12 cellular contexts compared by ENCODE assay signal in the genomic region with DNA sequence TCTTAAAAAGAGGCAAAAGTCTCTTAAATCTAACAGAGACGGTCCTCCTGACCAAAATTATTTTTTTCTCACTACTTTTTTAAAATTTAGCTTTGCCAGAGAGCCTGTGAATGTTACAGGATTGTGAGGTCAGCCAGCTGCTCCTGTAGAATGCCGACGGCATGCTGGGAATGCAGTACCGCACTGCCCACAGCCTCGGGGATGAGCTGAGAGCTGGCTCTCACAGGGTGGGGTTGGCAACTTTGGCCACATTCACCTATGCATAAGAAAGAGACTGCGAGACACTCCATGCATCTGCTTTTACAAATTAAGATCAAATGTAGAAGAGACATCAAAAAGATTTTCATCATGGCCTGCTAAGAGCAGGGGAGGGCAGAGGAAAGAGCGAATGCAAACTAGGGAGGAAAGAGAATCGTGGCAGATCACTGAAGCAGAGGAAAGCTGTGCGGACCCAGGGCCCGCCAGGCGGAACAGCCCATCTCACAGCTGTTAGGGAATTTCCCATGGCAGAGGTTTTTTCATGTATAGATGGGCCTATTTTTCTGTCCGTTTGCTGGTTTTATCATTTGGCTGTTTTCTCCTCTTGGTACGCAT. TPM values are rescaled to one million over a fixed set of nuclear protein-coding genes. Genes with fewer than 3 reads are reported as not detected.
DNase-seq lines count a peak whose midpoint lies in the region; ATAC-seq, FAIRE-seq and TF ChIP-seq lines count a peak whose summit lies in the region.
"Had no signal": no experiment of that assay in that cellular context is flagged by ENCODE, and none has a peak within 500 bp of the region (broad histone marks: within the 10 kb centered on the region; RNA-seq: fewer than 3 reads in every experiment).

No MANE protein-coding gene starts in this region.

- POLR2A ChIA-PET in HepG2 (lab: Yijun Ruan, JAX), result no interaction called here

- no peak overlapping the region for H2AFZ ChIP-seq in HepG2 (ENCODE audit: low read length)

- H3K9me3 ChIP-seq in HepG2 (ENCODE audit: low read length) (no peaks in the 10 kb centered on the region), right lobe of liver (no peaks in the 10 kb centered on the region)

- in situ Hi-C loops in HepG2 (cut with HindIII; ENCODE audit: extremely low pct_ligation_motif_present, low pct_unique_long_range_greater_than_20kb), result no loop called here

- no TSS peak for BruUV-seq in HepG2 (replicated peaks; lab: Mats Ljungman, UMichigan)

- no peaks in the 10 kb centered on the region for H3K36me3 ChIP-seq in HepG2 (replicated peaks in 1 of 2; ENCODE audit: control insufficient read depth in 1 of 2, insufficient read depth in 2 of 2, low read length in 2 of 2)
- no peaks in the 10 kb centered on the region for H3K36me3 ChIP-seq in right lobe of liver

- H3K79me2 ChIP-seq in HepG2 (ENCODE audit: insufficient read depth, low read length), result no peaks in the 10 kb centered on the region

- DNase-seq in GM12865 (ENCODE audit: low read depth), result peak; percentile 45
- DNase-seq in iPS-NIHi11 (ENCODE audit: low spot score), result peak; percentile 60
- no peak for DNase-seq in NCI-H446 (lab: John Stamatoyannopoulos, UW)
- DNase-seq in HepG2 (ENCODE audit: low spot score), result no peak
- DNase-seq in right lobe of liver, result no peak
- DNase-seq in hippocampal formation (lab: John Stamatoyannopoulos, UW), result no peak
- DNase-seq: mesenchymal stem cell; NCI-H1436 treated with DMSO at 0.1 percent for 48 hours; stimulated activated CD4-positive, alpha-beta T cell treated with anti-CD3 and anti-CD28 coated beads, Interleukin-2, amount 100 ng/mL, for 24 hours had no signal

- peak; percentile 56 for ATAC-seq in GM21360 (IDR thresholded peaks at IDR 0.05; ENCODE audit: unreplicated experiment)
- ATAC-seq in HG03442 (IDR thresholded peaks at IDR 0.05; ENCODE audit: unreplicated experiment), result peak; percentile 49
- ATAC-seq in HepG2, result no peak
- ATAC-seq in right lobe of liver, result no peak

- peaks cover 4 to 14% of the 10 kb centered on the region in 2 experiments; a peak in 4 of 5 replicates for H3K27me3 ChIP-seq in HepG2 (ENCODE audit: control insufficient read depth in 1 of 2, insufficient read depth in 2 of 2, low read length in 2 of 2)
- H3K27me3 ChIP-seq in right lobe of liver, result no peaks in the 10 kb centered on the region

- no peak overlapping the region for H3K9ac ChIP-seq in HepG2 (ENCODE audit: insufficient read depth, low read depth, low read length)

- no peak overlapping the region for H3K4me2 ChIP-seq in HepG2 (ENCODE audit: low read depth, low read length)

- WGBS in HepG2 (ENCODE audit: low lambda C conversion rate), result 25% methylated on average over 13 of the region's 13 CpGs
- WGBS in right lobe of liver (ENCODE audit: insufficient coverage, low coverage, low lambda C conversion rate, missing lambda C conversion rate), result 35% methylated on average over 13 of the region's 13 CpGs

- no peaks in the 10 kb centered on the region for H4K20me1 ChIP-seq in HepG2 (ENCODE audit: insufficient read depth, low read length)

- CTCF ChIA-PET in HepG2 (lab: Yijun Ruan, JAX; ENCODE audit: low intra/inter-chr PET ratio, low total read pairs), result no interaction called here

- TF ChIP-seq POLR2A in HepG2 (IDR thresholded peaks at IDR 0.05; ENCODE audit: insufficient read depth in 1 of 2, low read depth in 2 of 2, low read length in 2 of 2) (no peak), right lobe of liver (IDR thresholded peaks at IDR 0.05) (no peak)

- no peak for TF ChIP-seq RAD21 in HepG2 (CRISPR knock-in tag; IDR thresholded peaks at IDR 0.05)

- H3K27ac ChIP-seq in HepG2 (ENCODE audit: extremely low read length, insufficient read depth, low read length) (no peak overlapping the region), right lobe of liver (no peak overlapping the region)
- H3K27ac ChIP-seq: epithelial cell of prostate had no signal

- H3K4me1 ChIP-seq in HepG2 (ENCODE audit: insufficient read depth, low read length), result no peaks in the 10 kb centered on the region
- H3K4me1 ChIP-seq in right lobe of liver, result no peaks in the 10 kb centered on the region

- no peak for FAIRE-seq in HepG2 (lab: Jason Lieb, UNC)

- intact Hi-C loops in HepG2 (cut with micrococcal nuclease; ENCODE audit: unreplicated experiment) (no loop called here), right lobe of liver (cut with DNase I) (no loop called here)

- TF ChIP-seq CTCF in GM12865 (IDR thresholded peaks at IDR 0.05; ENCODE audit: insufficient read depth, low read depth, low read length, missing control alignments), result no peak
- TF ChIP-seq CTCF in HepG2 (CRISPR knock-in tag; IDR thresholded peaks at IDR 0.05), result no peak
- no peak for TF ChIP-seq CTCF in right lobe of liver (IDR thresholded peaks at IDR 0.05)

- no peak for TF ChIP-seq EP300 in HepG2 (IDR thresholded peaks at IDR 0.05; ENCODE audit: low read depth in 2 of 2, low read length in 2 of 2)
- no peak for TF ChIP-seq EP300 in HepG2 (CRISPR knock-in tag; IDR thresholded peaks at IDR 0.05; ENCODE audit: borderline replicate concordance)

- H3K4me3 ChIP-seq in GM12865 (ENCODE audit: low read depth, low read length), result no peak overlapping the region
- H3K4me3 ChIP-seq in HepG2 (replicated peaks in 1 of 3; ENCODE audit: insufficient read depth in 1 of 3, low read depth in 2 of 3, low read length in 3 of 3), result no peak overlapping the region
- H3K4me3 ChIP-seq in right lobe of liver, result no peak overlapping the region

TF ChIP-seq in HepG2, 621 proteins besides CTCF, POLR2A, EP300 and RAD21:
- no peak for TF ChIP-seq HIVEP1 (CRISPR knock-in tag; IDR thresholded peaks at IDR 0.05)
- TF ChIP-seq ZNF83 (CRISPR knock-in tag; IDR thresholded peaks at IDR 0.05; ENCODE audit: borderline replicate concordance), result no peak
- TF ChIP-seq, protein P1, sequence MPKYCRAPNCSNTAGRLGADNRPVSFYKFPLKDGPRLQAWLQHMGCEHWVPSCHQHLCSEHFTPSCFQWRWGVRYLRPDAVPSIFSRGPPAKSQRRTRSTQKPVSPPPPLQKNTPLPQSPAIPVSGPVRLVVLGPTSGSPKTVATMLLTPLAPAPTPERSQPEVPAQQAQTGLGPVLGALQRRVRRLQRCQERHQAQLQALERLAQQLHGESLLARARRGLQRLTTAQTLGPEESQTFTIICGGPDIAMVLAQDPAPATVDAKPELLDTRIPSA (CRISPR knock-in tag; IDR thresholded peaks at IDR 0.05; ENCODE audit: borderline replicate concordance), result no peak
- no peak for TF ChIP-seq ZBTB20 (CRISPR knock-in tag; IDR thresholded peaks at IDR 0.05; ENCODE audit: borderline replicate concordance, low read depth)
- no peak for TF ChIP-seq ARNT2 (CRISPR knock-in tag; IDR thresholded peaks at IDR 0.05; ENCODE audit: low read depth)
- TF ChIP-seq NFRKB (IDR thresholded peaks at IDR 0.05), result no peak
- no peak for TF ChIP-seq ZNF598 (CRISPR knock-in tag; IDR thresholded peaks at IDR 0.05; ENCODE audit: borderline replicate concordance)
- TF ChIP-seq KDM4B (CRISPR knock-in tag; IDR thresholded peaks at IDR 0.05), result no peak
- TF ChIP-seq NCOA1 (CRISPR knock-in tag; IDR thresholded peaks at IDR 0.05), result no peak
- TF ChIP-seq FOXJ3 (CRISPR knock-in tag; IDR thresholded peaks at IDR 0.05; ENCODE audit: borderline replicate concordance), result no peak
- no peak for TF ChIP-seq ZNF782 (CRISPR knock-in tag; IDR thresholded peaks at IDR 0.05; ENCODE audit: borderline replicate concordance)
- TF ChIP-seq ZNF605 (CRISPR knock-in tag; IDR thresholded peaks at IDR 0.05), result no peak
- no peak for TF ChIP-seq ZKSCAN1 (IDR thresholded peaks at IDR 0.05; ENCODE audit: low read length)

RNA-seq across cellular contexts. Expression of a gene that starts 49.7 kb away (rescaled TPM):
- total RNA-seq in HepG2 (2016; rRNA removed; fragmentation: Illumina TruSeq; extraction: Trizol) (not detected in 2 replicates), right lobe of liver (not detected)
- total RNA-seq in HepG2 (2016; cell fraction: cytosol; rRNA removed; fragmentation: Illumina TruSeq; extraction: Trizol; ENCODE audit: low read depth), result not detected in 2 replicates
- total RNA-seq in HepG2 (2016; cell fraction: insoluble cytoplasmic fraction; rRNA removed; fragmentation: Illumina TruSeq; extraction: Trizol), result not detected in 2 replicates
- total RNA-seq in HepG2 (2016; cell fraction: membrane; rRNA removed; fragmentation: Illumina TruSeq; extraction: Trizol), result not detected in 2 replicates
- total RNA-seq in HepG2 (2016; cell fraction: nucleus; rRNA removed; fragmentation: Illumina TruSeq; extraction: Trizol), result not detected in 2 replicates
- polyA plus RNA-seq in HepG2 (2011; rRNA removed), result not detected in 2 replicates
- polyA plus RNA-seq in HepG2 (2011; cell fraction: cytosol; rRNA removed), result not detected in 2 replicates
- polyA plus RNA-seq in HepG2 (2011; cell fraction: nucleus; rRNA removed), result not detected in 2 replicates
- polyA plus RNA-seq in HepG2 (2012), result not detected in 2 replicates
- not detected in 2 replicates for polyA plus RNA-seq in HepG2 (2016; cell fraction: cytosol; fragmentation: Illumina TruSeq; extraction: Trizol; ENCODE audit: low read depth)
- not detected in 2 replicates for polyA plus RNA-seq in HepG2 (2016; cell fraction: insoluble cytoplasmic fraction; fragmentation: Illumina TruSeq; extraction: Trizol; ENCODE audit: low read depth)
- not detected in 2 replicates for polyA plus RNA-seq in HepG2 (2016; cell fraction: membrane; fragmentation: Illumina TruSeq; extraction: Trizol; ENCODE audit: low read depth)
- polyA plus RNA-seq in HepG2 (2016; cell fraction: nucleus; fragmentation: Illumina TruSeq; extraction: Trizol; ENCODE audit: insufficient read depth, low read depth), result not detected in 2 replicates
- polyA minus RNA-seq in HepG2 (2011; rRNA and poly(A)+ RNA removed; ENCODE audit: low replicate concordance), result not detected in 2 replicates
- polyA minus RNA-seq in HepG2 (2011; cell fraction: cytosol; rRNA and poly(A)+ RNA removed), result not detected in 2 replicates
- polyA minus RNA-seq in HepG2 (2011; cell fraction: nucleus; rRNA and poly(A)+ RNA removed), result not detected in 2 replicates

Comparison
In these comparisons a context has a peak if more than half of its experiments do, and no peak if none do; other contexts are left out.
1. DNase-seq: peak in GM12865 (single experiment) and iPS-NIHi11 (single experiment); none in NCI-H446 (0 of 2), HepG2 (single experiment), right lobe of liver (0 of 3) and hippocampal formation (0 of 2).
2. ATAC-seq: peak in GM21360 (single experiment) and HG03442 (single experiment); none in HepG2 (single experiment) and right lobe of liver (0 of 4).